ENCODE assay signal across 14 cellular contexts in genomic region chr6:20182926-20183521, GRCh38. TPM values are rescaled to one million over a fixed set of nuclear protein-coding genes. Genes with fewer than 3 reads are reported as not detected.
DNase-seq lines count a peak whose midpoint lies in the region; ATAC-seq and TF ChIP-seq lines count a peak whose summit lies in the region.
"Had no signal": no experiment of that assay in that cellular context is flagged by ENCODE, and none has a peak within 500 bp of the region (broad histone marks: within the 10 kb centered on the region; RNA-seq: fewer than 3 reads in every experiment).

No MANE protein-coding gene starts in this region.

- H3K27me3 ChIP-seq in dorsolateral prefrontal cortex (no peaks in the 10 kb centered on the region), H7 (ENCODE audit: control insufficient read depth, insufficient read depth, low read length) (no peaks in the 10 kb centered on the region)

- H3K9me3 Mint-ChIP-seq in activated naive CD4-positive, alpha-beta T cell treated with anti-CD3 and anti-CD28 coated beads, Interleukin-2, amount 50 U/mL, for 72 hours: peaks cover 0 to 7% of the 10 kb centered on the region in 2 donors
- H3K9me3 Mint-ChIP-seq: activated CD8-positive, alpha-beta T cell treated with anti-CD3 and anti-CD28 coated beads for 36 hours had no signal

- H3K36me3 ChIP-seq in mucosa of descending colon (ENCODE audit: low read depth): no peaks in the 10 kb centered on the region
- H3K36me3 ChIP-seq in H7 (replicated peaks; ENCODE audit: control insufficient read depth, insufficient read depth, low read length): no peaks in the 10 kb centered on the region; the same call in 1 of the 2 replicates

- DNase-seq in DMS79 treated with DMSO at 0.1 percent for 48 hours (lab: John Stamatoyannopoulos, UW): peak; percentile 84
- DNase-seq in NCI-H2171 (lab: John Stamatoyannopoulos, UW): peak; percentile 67
- peak; percentile 42 for DNase-seq in choroid plexus epithelial cell (ENCODE audit: low read depth)
- peak; percentile 85 to 95 (median 92) for DNase-seq in mucosa of descending colon
- DNase-seq in dorsolateral prefrontal cortex: no peak
- DNase-seq in H7: no peak
- DNase-seq in iPS-NIHi7 (ENCODE audit: extremely low spot score): no peak
- DNase-seq in activated naive CD4-positive, alpha-beta T cell treated with anti-CD3 and anti-CD28 coated beads, Interleukin-2, amount 50 U/mL, for 72 hours (ENCODE audit: low spot score in 2 of 2): no peak
- DNase-seq: activated CD8-positive, alpha-beta T cell treated with anti-CD3 and anti-CD28 coated beads for 36 hours; C1 segment of cervical spinal cord; NCI-H2227 treated with DMSO at 0.1 percent for 48 hours; T-cell had no signal

- H3K9me3 ChIP-seq in mucosa of descending colon: no peaks in the 10 kb centered on the region

- intact Hi-C loops in mucosa of descending colon (cut with DNase I, micrococcal nuclease) (no loop called here), dorsolateral prefrontal cortex (cut with DNase I) (loop anchor here in 1 of 2 donors (10.0 kb wide), 1 partner anchor 1958 kb away; no protein-coding TSS in a partner anchor)

- no peak overlapping the region for H3K27ac ChIP-seq in dorsolateral prefrontal cortex

- H3K4me3 ChIP-seq in choroid plexus epithelial cell (ENCODE audit: low read depth, low read length): no peak overlapping the region
- H3K4me3 ChIP-seq in mucosa of descending colon: no peak overlapping the region
- no peak overlapping the region for H3K4me3 ChIP-seq in dorsolateral prefrontal cortex
- no peak overlapping the region for H3K4me3 ChIP-seq in H7 (ENCODE audit: insufficient read depth, low read depth, low read length)
- H3K4me3 ChIP-seq: GM12878 had no signal

- peaks cover 0 to 7% of the 10 kb centered on the region in 2 donors for H3K36me3 Mint-ChIP-seq in activated naive CD4-positive, alpha-beta T cell treated with anti-CD3 and anti-CD28 coated beads, Interleukin-2, amount 50 U/mL, for 72 hours

- peak; percentile 97 for ATAC-seq in mucosa of descending colon
- ATAC-seq in activated naive CD4-positive, alpha-beta T cell treated with anti-CD3 and anti-CD28 coated beads, Interleukin-2, amount 50 U/mL, for 72 hours: no peak
- ATAC-seq: activated CD8-positive, alpha-beta T cell treated with anti-CD3 and anti-CD28 coated beads for 36 hours; GM12878; T-cell had no signal

- H3K4me1 ChIP-seq in mucosa of descending colon (ENCODE audit: low read depth): peaks cover 19% of the 10 kb centered on the region

- TF ChIP-seq CTCF in choroid plexus epithelial cell (conservative IDR thresholded peaks at IDR 0.05; ENCODE audit: low read depth, low read length) (no peak), mucosa of descending colon (IDR thresholded peaks at IDR 0.05) (no peak), dorsolateral prefrontal cortex (IDR thresholded peaks at IDR 0.05 in 54 of 56, conservative IDR thresholded peaks at IDR 0.05 in 2 of 56; ENCODE audit: low read depth in 1 of 56, partially characterized antibody in 56 of 56) (no peak)

- H3K27ac Mint-ChIP-seq in activated naive CD4-positive, alpha-beta T cell treated with anti-CD3 and anti-CD28 coated beads, Interleukin-2, amount 50 U/mL, for 72 hours: no peak overlapping the region
- H3K27ac Mint-ChIP-seq: activated CD8-positive, alpha-beta T cell treated with anti-CD3 and anti-CD28 coated beads for 36 hours; memory B cell; T-cell had no signal

RNA-seq across cellular contexts. Expression of gene MBOAT1, which starts 29.2 kb away (rescaled TPM):
- 10 to 100 TPM; 33.7 to 77.0 (median 54.4) TPM for total RNA-seq in mucosa of descending colon
- 10 to 100 TPM in 1 of 120 experiments, 1 to 10 TPM in 84, under 1 TPM in 35; 0.27 to 10.5 (median 1.4) TPM for total RNA-seq in dorsolateral prefrontal cortex
- 17.9 and 23.6 TPM in 2 replicates for total RNA-seq in H7 (2014; rRNA removed; shearing (Covaris generic))
- total RNA-seq in activated naive CD4-positive, alpha-beta T cell treated with anti-CD3 and anti-CD28 coated beads, Interleukin-2, amount 50 U/mL, for 72 hours: 10 to 100 TPM; 11.8 to 13.8 TPM

Comparison
In these comparisons a context has a peak if more than half of its experiments do, and no peak if none do; other contexts are left out.
1. DNase-seq: peak in DMS79 treated with DMSO at 0.1 percent for 48 hours (single experiment), NCI-H2171 (single experiment), choroid plexus epithelial cell (single experiment) and mucosa of descending colon (3 of 3); none in dorsolateral prefrontal cortex (0 of 10), H7 (single experiment), iPS-NIHi7 (single experiment) and activated naive CD4-positive, alpha-beta T cell treated with anti-CD3 and anti-CD28 coated beads, Interleukin-2, amount 50 U/mL, for 72 hours (0 of 2).